ENCODE assay signal across 8 cellular contexts in genomic region chr2:112749755-112750559, GRCh38. TPM values are rescaled to one million over a fixed set of nuclear protein-coding genes. Genes with fewer than 3 reads are reported as not detected.
A peak's percentile ranks its signal among the peaks of the same experiment; 100 is the strongest.
DNase-seq lines count a peak whose midpoint lies in the region; ATAC-seq and TF ChIP-seq lines count a peak whose summit lies in the region.

No MANE protein-coding gene starts in this region.

- no peaks in the 10 kb centered on the region for H3K9me3 ChIP-seq in HCT116 (ENCODE audit: control insufficient read depth in 1 of 2, insufficient read depth in 1 of 2, low read depth in 1 of 2, low read length in 2 of 2)

- POLR2A ChIA-PET in HCT116 (lab: Charles Lee) = interaction anchor here (1.8 kb wide), 1 partner anchor 192 kb away, joined by 6 read pairs; no protein-coding TSS in a partner anchor

- no peak overlapping the region for H2AFZ ChIP-seq in HCT116 (ENCODE audit: low read depth, low read length, poor library complexity, severe bottlenecking)

- TF ChIP-seq CTCF in HCT116 (IDR thresholded peaks at IDR 0.05 in 2 of 3, conservative IDR thresholded peaks at IDR 0.05 in 1 of 3; ENCODE audit: borderline replicate concordance in 1 of 3, insufficient read depth in 1 of 3, low read depth in 2 of 3, low read length in 2 of 3) (peak; percentile 83 to 96 (median 92)), WI38 (IDR thresholded peaks at IDR 0.05; ENCODE audit: low read depth, low read length) (peak; percentile 97), brain (conservative IDR thresholded peaks at IDR 0.05) (peak; percentile 86 to 95)

- RAD21 ChIA-PET in HCT116 (lab: Charles Lee; ENCODE audit: low non-redundant PET in 1 of 2, low total read pairs in 2 of 2, uncharacterized antibody in 2 of 2, unreplicated experiment in 2 of 2) = interaction anchor here (1.1 to 2.5 kb wide), 4 partner anchors 131 to 209 kb away, joined by 4 to 11 read pairs (median 7); no protein-coding TSS in a partner anchor

- H3K79me2 ChIP-seq in HCT116 (ENCODE audit: insufficient read depth, low read length) = peaks cover 33% of the 10 kb centered on the region

- H3K4me3 Mint-ChIP-seq in brain = peak overlapping the region; percentile 20 to 77 (median 69)

- no peaks in the 10 kb centered on the region for H3K9me2 ChIP-seq in HCT116 (ENCODE audit: insufficient read depth)

- peak; percentile 94 for ATAC-seq in HCT116

- H3K4me3 ChIP-seq in HCT116 (replicated peaks in 1 of 2; ENCODE audit: low read depth in 1 of 2, low read length in 2 of 2) = no peak overlapping the region
- no peak overlapping the region for H3K4me3 ChIP-seq in WI38 (ENCODE audit: low read depth, low read length)

- intact Hi-C loops in HCT116 (cut with micrococcal nuclease) = loop anchor here (1.0 to 2.0 kb wide), 3 partner anchors 135 to 209 kb away; no protein-coding TSS in a partner anchor

- peak; percentile 81 for TF ChIP-seq RAD21 in HCT116 (IDR thresholded peaks at IDR 0.05; ENCODE audit: low read depth)

- peaks cover 18% of the 10 kb centered on the region for H3K36me3 Mint-ChIP-seq in brain

- BruUV-seq in HCT116 (replicated peaks; lab: Mats Ljungman, UMichigan) = no TSS peak

- no peaks in the 10 kb centered on the region for H3K9me3 Mint-ChIP-seq in brain

- H3K36me3 ChIP-seq in HCT116 (ENCODE audit: control insufficient read depth in 1 of 2, insufficient read depth in 2 of 2, low read length in 2 of 2) = peaks cover 24 to 26% of the 10 kb centered on the region in 2 experiments

- H3K4me1 ChIP-seq in HCT116 (ENCODE audit: control insufficient read depth in 1 of 2, insufficient read depth in 2 of 2, low read length in 2 of 2) = no peaks in the 10 kb centered on the region

- CTCF ChIA-PET in HCT116 (lab: Charles Lee) = interaction anchor here (0.9 to 5.8 kb wide), 8 partner anchors 10 to 209 kb away, joined by 3 to 86 read pairs (median 6); no protein-coding TSS in a partner anchor

- H3K4me1 Mint-ChIP-seq in brain = peaks cover 13% of the 10 kb centered on the region

- TF ChIP-seq POLR2A in HCT116 (IDR thresholded peaks at IDR 0.05; ENCODE audit: borderline replicate concordance, extremely low read depth, insufficient read depth, insufficient read length) = no peak

- peak overlapping the region; percentile 49 to 92 (median 82) for H3K27ac Mint-ChIP-seq in brain

- H3K27me3 Mint-ChIP-seq in brain = no peaks in the 10 kb centered on the region

- H3K9ac ChIP-seq in HCT116 (ENCODE audit: low read length) = no peak overlapping the region

- no peak overlapping the region for H3K4me2 ChIP-seq in HCT116 (ENCODE audit: low read length)

- no peaks in the 10 kb centered on the region for H4K20me1 ChIP-seq in HCT116 (ENCODE audit: insufficient read depth)

- H3K27ac ChIP-seq in HCT116 (ENCODE audit: low read depth, low read length) = no peak overlapping the region

- no peaks in the 10 kb centered on the region for H3K27me3 ChIP-seq in HCT116 (ENCODE audit: insufficient read depth, low read length)

- DNase-seq in EL = peak; percentile 77
- no peak for DNase-seq in HCT116 (ENCODE audit: low read depth, low spot score)
- peak; percentile 2 for DNase-seq in NCI-H2107 (lab: John Stamatoyannopoulos, UW)
- DNase-seq in iris pigment epithelial cell (ENCODE audit: low read depth) = peak; percentile 78
- DNase-seq in stimulated activated CD4-positive, alpha-beta T cell treated with anti-CD3 and anti-CD28 coated beads, Interleukin-1b, Interleukin-23, amount 100 ng/mL, for 4 hours (ENCODE audit: low read depth in 2 of 2) = peak; percentile 73 to 84
- no peak for DNase-seq in mesenteric fat pad (ENCODE audit: low spot score)

TF ChIP-seq in HCT116, 20 proteins besides CTCF, POLR2A, EP300 and RAD21:
- TF ChIP-seq REST (IDR thresholded peaks at IDR 0.05; ENCODE audit: low read depth) (no peak), YY1 (IDR thresholded peaks at IDR 0.05; ENCODE audit: extremely low read depth, insufficient replicate concordance, low read depth, low read length) (no peak), JUND (IDR thresholded peaks at IDR 0.05) (no peak), CBX3 (IDR thresholded peaks at IDR 0.05; ENCODE audit: low read depth) (0 out of 2 replicates have a peak, but pooled peaks have one; percentile 16), SP1 (IDR thresholded peaks at IDR 0.05; ENCODE audit: low read depth) (no peak)
- TF ChIP-seq, protein P1, sequence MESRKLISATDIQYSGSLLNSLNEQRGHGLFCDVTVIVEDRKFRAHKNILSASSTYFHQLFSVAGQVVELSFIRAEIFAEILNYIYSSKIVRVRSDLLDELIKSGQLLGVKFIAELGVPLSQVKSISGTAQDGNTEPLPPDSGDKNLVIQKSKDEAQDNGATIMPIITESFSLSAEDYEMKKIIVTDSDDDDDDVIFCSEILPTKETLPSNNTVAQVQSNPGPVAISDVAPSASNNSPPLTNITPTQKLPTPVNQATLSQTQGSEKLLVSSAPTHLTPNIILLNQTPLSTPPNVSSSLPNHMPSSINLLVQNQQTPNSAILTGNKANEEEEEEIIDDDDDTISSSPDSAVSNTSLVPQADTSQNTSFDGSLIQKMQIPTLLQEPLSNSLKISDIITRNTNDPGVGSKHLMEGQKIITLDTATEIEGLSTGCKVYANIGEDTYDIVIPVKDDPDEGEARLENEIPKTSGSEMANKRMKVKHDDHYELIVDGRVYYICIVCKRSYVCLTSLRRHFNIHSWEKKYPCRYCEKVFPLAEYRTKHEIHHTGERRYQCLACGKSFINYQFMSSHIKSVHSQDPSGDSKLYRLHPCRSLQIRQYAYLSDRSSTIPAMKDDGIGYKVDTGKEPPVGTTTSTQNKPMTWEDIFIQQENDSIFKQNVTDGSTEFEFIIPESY (IDR thresholded peaks at IDR 0.05; ENCODE audit: extremely low read depth, insufficient replicate concordance, low read length) = no peak

RNA-seq across cellular contexts. Expression of gene CKAP2L, which starts 14.5 kb away (rescaled TPM):
- total RNA-seq in HCT116 (2021; ENCODE audit: unreplicated experiment) = 27.5 TPM
- 8.5 and 13.5 TPM in 2 replicates for polyA plus RNA-seq in HCT116 (2012)
- polyA plus RNA-seq in brain (ENCODE audit: insufficient read depth, low read depth, low replicate concordance) = 11.8 TPM
- total RNA-seq in mesenteric fat pad = not detected

RNA-seq across cellular contexts. Expression of gene NT5DC4, which starts 29.1 kb away (rescaled TPM):
- total RNA-seq in HCT116 (2021; ENCODE audit: unreplicated experiment) = 0.22 TPM
- polyA plus RNA-seq in HCT116 (2012) = 0.10 and 0.21 TPM in 2 replicates
- not detected for polyA plus RNA-seq in brain (ENCODE audit: insufficient read depth, low read depth, low replicate concordance)
- not detected for total RNA-seq in mesenteric fat pad

RNA-seq across cellular contexts. Expression of gene IL1A, which starts 34.3 kb away (rescaled TPM):
- 0.10 TPM for total RNA-seq in HCT116 (2021; ENCODE audit: unreplicated experiment)
- 0.17 and 0.19 TPM in 2 replicates for polyA plus RNA-seq in HCT116 (2012)
- not detected for polyA plus RNA-seq in brain (ENCODE audit: insufficient read depth, low read depth, low replicate concordance)
- not detected for total RNA-seq in mesenteric fat pad

Comparison
In these comparisons a context has a peak if more than half of its experiments do, and no peak if none do; other contexts are left out.
1. DNase-seq: peak in EL (single experiment), NCI-H2107 (single experiment), iris pigment epithelial cell (single experiment) and stimulated activated CD4-positive, alpha-beta T cell treated with anti-CD3 and anti-CD28 coated beads, Interleukin-1b, Interleukin-23, amount 100 ng/mL, for 4 hours (2 of 2); none in HCT116 (single experiment) and mesenteric fat pad (single experiment).
2. RNA of gene CKAP2L, which starts 14.5 kb away (total RNA-seq): 27.5 TPM in HCT116 (single experiment); not detected in mesenteric fat pad (single experiment); every median in the first group is over 10 times any median in the second.
3. Peak in every context shown above with its lines, with median percentiles within 50 percentile points of each other: CTCF ChIP-seq.